Comparison of ENCODE assay signal across 2 cellular contexts in genomic region chr1:22108343-22109135, GRCh38.
A peak's percentile ranks its signal among the peaks of the same experiment; 100 is the strongest.
TF ChIP-seq lines count a peak whose summit lies in the region.

No MANE protein-coding gene starts in this region.

TF ChIP-seq in K562, 482 proteins besides CTCF, POLR2A, EP300 and RAD21:
- 0 out of 2 replicates have a peak, but pooled peaks have one; percentile 15 for TF ChIP-seq POLR2G (IDR thresholded peaks at IDR 0.05; ENCODE audit: low read depth, low read length)
- peak; percentile 27; the same call in 1 of the 2 replicates for TF ChIP-seq NFIC (IDR thresholded peaks at IDR 0.05)
- TF ChIP-seq CHD2 (IDR thresholded peaks at IDR 0.05; ENCODE audit: low read depth, low read length): no peak
- TF ChIP-seq ZNF146 (CRISPR knock-in tag; IDR thresholded peaks at IDR 0.05; ENCODE audit: unreplicated experiment): no peak

TF ChIP-seq in HEK293T, 16 proteins besides CTCF, POLR2A, EP300 and RAD21:
- TF ChIP-seq LEF1 (IDR thresholded peaks at IDR 0.05; ENCODE audit: borderline replicate concordance): no peak
